In the genomic region with DNA sequence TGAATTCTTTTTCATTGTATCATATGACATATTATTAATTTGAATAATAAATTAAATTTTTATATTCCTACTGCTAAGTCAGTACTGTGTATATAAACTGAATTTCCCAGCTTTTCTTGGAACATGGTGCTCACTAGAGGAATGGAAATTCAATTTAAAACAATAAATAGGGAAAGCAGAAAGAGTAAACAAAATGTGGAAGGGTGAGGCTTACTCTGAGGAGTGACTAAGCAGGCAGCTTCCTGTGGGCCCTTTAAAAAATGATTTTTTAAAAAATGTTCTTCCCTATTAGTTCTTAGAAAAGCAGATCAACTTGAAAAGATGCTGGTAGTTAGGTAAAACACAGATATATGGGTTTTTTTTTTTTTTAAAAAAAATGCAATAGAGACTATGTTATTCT, we compare ENCODE assay signal across 16 cellular contexts. TPM values are rescaled to one million over a fixed set of nuclear protein-coding genes. Genes with fewer than 3 reads are reported as not detected.
DNase-seq lines count a peak whose midpoint lies in the region; ATAC-seq, FAIRE-seq and TF ChIP-seq lines count a peak whose summit lies in the region.
"Had no signal": no experiment of that assay in that cellular context is flagged by ENCODE, and none has a peak within 500 bp of the region (broad histone marks: within the 10 kb centered on the region; RNA-seq: fewer than 3 reads in every experiment).

No MANE protein-coding gene starts in this region.

- no peak overlapping the region for H3K27ac ChIP-seq in astrocyte (ENCODE audit: low read depth, low read length)
- no peak overlapping the region for H3K27ac ChIP-seq in keratinocyte (ENCODE audit: control insufficient read depth, insufficient read depth, low read length)

- no peak for DNase-seq in activated T-cell treated with anti-CD3 and anti-CD28 coated beads, Interleukin-2, amount 50 U/mL, for 24 hours
- DNase-seq in activated T-cell treated with anti-CD3 and anti-CD28 coated beads, Interleukin-2, amount 50 U/mL, for 72 hours, result no peak
- DNase-seq in LHCN-M2 (ENCODE audit: low read depth), result peak; percentile 29
- DNase-seq in astrocyte (ENCODE audit: low read depth), result no peak
- DNase-seq in keratinocyte (ENCODE audit: low read depth, low spot score), result no peak
- DNase-seq in NCI-H187 (lab: John Stamatoyannopoulos, UW), result no peak
- DNase-seq in effector memory CD8-positive, alpha-beta T cell, result no peak
- DNase-seq in posterior cingulate gyrus, result no peak
- DNase-seq: activated B cell treated with CpG ODN at 0.5 μM for 24 hours; activated T-cell treated with anti-CD3 and anti-CD28 coated beads, Interleukin-2, amount 50 U/mL, for 1 hour; H9; NCI-H1436; NCI-H446; spleen had no signal

- intact Hi-C loops in posterior cingulate gyrus (cut with DNase I), result no loop called here

- TF ChIP-seq CTCF in astrocyte (IDR thresholded peaks at IDR 0.05; ENCODE audit: insufficient read depth, low read depth, low read length) (no peak), keratinocyte (optimal IDR thresholded peaks at IDR 0.05 in 1 of 3, IDR thresholded peaks at IDR 0.05 in 1 of 3, conservative IDR thresholded peaks at IDR 0.05 in 1 of 3; ENCODE audit: extremely low read depth in 1 of 3, insufficient read depth in 2 of 3, low read length in 3 of 3) (no peak)

- H3K9ac ChIP-seq in astrocyte (ENCODE audit: low read length) (no peak overlapping the region), keratinocyte (ENCODE audit: control insufficient read depth, extremely low read depth, insufficient read depth, low read length) (no peak overlapping the region)
- H3K9ac ChIP-seq: parathyroid adenoma had no signal

- FAIRE-seq in astrocyte (lab: Jason Lieb, UNC), result no peak
- FAIRE-seq in keratinocyte (lab: Jason Lieb, UNC), result no peak

- H3K27me3 ChIP-seq in astrocyte (ENCODE audit: insufficient read depth, low read length) (no peaks in the 10 kb centered on the region), keratinocyte (ENCODE audit: control insufficient read depth, extremely low read depth, insufficient read depth, low read length) (no peaks in the 10 kb centered on the region)
- H3K27me3 ChIP-seq: spleen had no signal

- no peak for ATAC-seq in activated T-cell treated with anti-CD3 and anti-CD28 coated beads, Interleukin-2, amount 50 U/mL, for 72 hours (replicated peaks in 1 of 2)
- no peak for ATAC-seq in effector memory CD8-positive, alpha-beta T cell (replicated peaks)

- H3K9me3 ChIP-seq in astrocyte (ENCODE audit: insufficient read depth, low read depth, low read length) (no peaks in the 10 kb centered on the region), keratinocyte (ENCODE audit: control insufficient read depth, low read depth, low read length) (no peaks in the 10 kb centered on the region)
- H3K9me3 ChIP-seq: spleen had no signal

- H3K27ac Mint-ChIP-seq in activated T-cell treated with anti-CD3 and anti-CD28 coated beads, Interleukin-2, amount 50 U/mL, for 24 hours, result peak overlapping the region; percentile 60
- no peak overlapping the region for H3K27ac Mint-ChIP-seq in activated T-cell treated with anti-CD3 and anti-CD28 coated beads, Interleukin-2, amount 50 U/mL, for 72 hours
- peak overlapping the region; percentile 91 for H3K27ac Mint-ChIP-seq in astrocyte (ENCODE audit: unreplicated experiment)
- no peak overlapping the region for H3K27ac Mint-ChIP-seq in effector memory CD8-positive, alpha-beta T cell
- H3K27ac Mint-ChIP-seq: activated B cell treated with CpG ODN at 0.5 μM for 24 hours had no signal

- H3K4me2 ChIP-seq in astrocyte (ENCODE audit: low read length) (no peak overlapping the region), keratinocyte (ENCODE audit: control insufficient read depth, extremely low read depth, insufficient read depth, low read depth, low read length) (no peak overlapping the region)

- no peak overlapping the region for H3K4me3 ChIP-seq in astrocyte (ENCODE audit: insufficient read depth, low read depth, low read length)
- H3K4me3 ChIP-seq in keratinocyte (ENCODE audit: control insufficient read depth in 2 of 3, extremely low read depth in 1 of 3, insufficient read depth in 2 of 3, low read depth in 1 of 3, low read length in 3 of 3), result no peak overlapping the region
- H3K4me3 ChIP-seq: spleen had no signal

- H3K4me1 Mint-ChIP-seq in activated T-cell treated with anti-CD3 and anti-CD28 coated beads, Interleukin-2, amount 50 U/mL, for 24 hours (ENCODE audit: low read depth), result peaks cover 61% of the 10 kb centered on the region
- peaks cover 64% of the 10 kb centered on the region for H3K4me1 Mint-ChIP-seq in activated T-cell treated with anti-CD3 and anti-CD28 coated beads, Interleukin-2, amount 50 U/mL, for 72 hours (ENCODE audit: low read depth)
- H3K4me1 Mint-ChIP-seq in astrocyte (ENCODE audit: low read depth, unreplicated experiment), result peaks cover 8% of the 10 kb centered on the region
- H3K4me1 Mint-ChIP-seq in effector memory CD8-positive, alpha-beta T cell (ENCODE audit: low read depth in 2 of 2), result peaks cover 3 to 7% of the 10 kb centered on the region in 2 donors
- H3K4me1 Mint-ChIP-seq: H9 had no signal

- H3K4me1 ChIP-seq in astrocyte (ENCODE audit: insufficient read depth, low read length) (peaks cover 16% of the 10 kb centered on the region), keratinocyte (ENCODE audit: control insufficient read depth, extremely low read depth, insufficient read depth, low read length) (peaks cover 6% of the 10 kb centered on the region)
- H3K4me1 ChIP-seq: parathyroid adenoma had no signal

- dilution Hi-C loops in keratinocyte (cut with MboI; ENCODE audit: extremely low pct_ligation_motif_present, low sequenced_read_pairs), result no loop called here

- H3K4me3 Mint-ChIP-seq in activated T-cell treated with anti-CD3 and anti-CD28 coated beads, Interleukin-2, amount 50 U/mL, for 24 hours, result no peak overlapping the region
- H3K4me3 Mint-ChIP-seq in activated T-cell treated with anti-CD3 and anti-CD28 coated beads, Interleukin-2, amount 50 U/mL, for 72 hours, result peak overlapping the region in 1 of 2 donors; percentile 12
- H3K4me3 Mint-ChIP-seq in astrocyte (ENCODE audit: unreplicated experiment), result no peak overlapping the region
- no peak overlapping the region for H3K4me3 Mint-ChIP-seq in effector memory CD8-positive, alpha-beta T cell
- H3K4me3 Mint-ChIP-seq: activated B cell treated with CpG ODN at 0.5 μM for 24 hours, H9, IgD-negative memory B cell had no signal

- peaks cover 7% of the 10 kb centered on the region for H3K9me3 Mint-ChIP-seq in activated T-cell treated with anti-CD3 and anti-CD28 coated beads, Interleukin-2, amount 50 U/mL, for 24 hours
- H3K9me3 Mint-ChIP-seq in activated T-cell treated with anti-CD3 and anti-CD28 coated beads, Interleukin-2, amount 50 U/mL, for 72 hours, result peaks cover 4 to 8% of the 10 kb centered on the region in 2 donors
- H3K9me3 Mint-ChIP-seq in astrocyte (ENCODE audit: unreplicated experiment), result peaks cover 3% of the 10 kb centered on the region
- no peaks in the 10 kb centered on the region for H3K9me3 Mint-ChIP-seq in effector memory CD8-positive, alpha-beta T cell
- H3K9me3 Mint-ChIP-seq: activated B cell treated with CpG ODN at 0.5 μM for 24 hours, H9, IgD-negative memory B cell had no signal

- H4K20me1 ChIP-seq in astrocyte (ENCODE audit: insufficient read depth, low read length) (no peaks in the 10 kb centered on the region), keratinocyte (ENCODE audit: control insufficient read depth, extremely low read depth, insufficient read depth, low read length) (no peaks in the 10 kb centered on the region)

- no peaks in the 10 kb centered on the region for H3K9me1 ChIP-seq in keratinocyte (ENCODE audit: control insufficient read depth, extremely low read depth, insufficient read depth, low read length)

- H2AFZ ChIP-seq in astrocyte (ENCODE audit: low read depth, low read length), result no peak overlapping the region
- peak overlapping the region; percentile 43 for H2AFZ ChIP-seq in keratinocyte (ENCODE audit: control insufficient read depth, low read length)
- H2AFZ ChIP-seq: parathyroid adenoma had no signal

- no peaks in the 10 kb centered on the region for H3K36me3 ChIP-seq in astrocyte (ENCODE audit: insufficient read depth, low read length)
- no peaks in the 10 kb centered on the region for H3K36me3 ChIP-seq in keratinocyte (ENCODE audit: control insufficient read depth in 2 of 2, extremely low read depth in 1 of 2, insufficient read depth in 2 of 2, low read length in 2 of 2)
- H3K36me3 ChIP-seq: spleen had no signal

- H3K79me2 ChIP-seq in astrocyte (ENCODE audit: insufficient read depth, low read length), result no peaks in the 10 kb centered on the region
- H3K79me2 ChIP-seq in keratinocyte (ENCODE audit: control insufficient read depth, insufficient read depth, low read length), result no peaks in the 10 kb centered on the region
- H3K79me2 ChIP-seq: parathyroid adenoma had no signal

- H3K27me3 Mint-ChIP-seq in activated T-cell treated with anti-CD3 and anti-CD28 coated beads, Interleukin-2, amount 50 U/mL, for 24 hours, result no peaks in the 10 kb centered on the region
- H3K27me3 Mint-ChIP-seq in activated T-cell treated with anti-CD3 and anti-CD28 coated beads, Interleukin-2, amount 50 U/mL, for 72 hours (ENCODE audit: low read depth), result no peaks in the 10 kb centered on the region
- H3K27me3 Mint-ChIP-seq in astrocyte (ENCODE audit: low read depth, unreplicated experiment), result no peaks in the 10 kb centered on the region
- H3K27me3 Mint-ChIP-seq in effector memory CD8-positive, alpha-beta T cell, result no peaks in the 10 kb centered on the region
- H3K27me3 Mint-ChIP-seq: activated B cell treated with CpG ODN at 0.5 μM for 24 hours, IgD-negative memory B cell had no signal

- H3K36me3 Mint-ChIP-seq in activated T-cell treated with anti-CD3 and anti-CD28 coated beads, Interleukin-2, amount 50 U/mL, for 24 hours (ENCODE audit: low read depth), result no peaks in the 10 kb centered on the region
- H3K36me3 Mint-ChIP-seq in activated T-cell treated with anti-CD3 and anti-CD28 coated beads, Interleukin-2, amount 50 U/mL, for 72 hours (ENCODE audit: insufficient read depth in 2 of 2), result peaks cover 7 to 12% of the 10 kb centered on the region in 2 donors
- no peaks in the 10 kb centered on the region for H3K36me3 Mint-ChIP-seq in astrocyte (ENCODE audit: low read depth, unreplicated experiment)
- H3K36me3 Mint-ChIP-seq in effector memory CD8-positive, alpha-beta T cell (ENCODE audit: insufficient read depth), result no peaks in the 10 kb centered on the region

RNA-seq across cellular contexts. Expression of a gene that starts 49.5 kb away (rescaled TPM):
- 100 to 1,000 TPM; 135 to 157 TPM for total RNA-seq in activated T-cell treated with anti-CD3 and anti-CD28 coated beads, Interleukin-2, amount 50 U/mL, for 72 hours
- total RNA-seq in LHCN-M2 (2014; rRNA removed) (1.3 and 2.4 TPM in 2 replicates), astrocyte (10.6 and 14.4 TPM in 2 replicates)
- 8.3 TPM for polyA plus RNA-seq in LHCN-M2 (2012)
- 2.0 to 10.7 TPM (median 3.1 TPM) in 3 replicates for polyA plus RNA-seq in keratinocyte
- 0.19 TPM for polyA plus RNA-seq in keratinocyte (2011; ENCODE audit: low read depth)
- 2.4 and 3.7 TPM in 2 replicates for polyA plus RNA-seq in keratinocyte (2011; cell fraction: cytosol; rRNA removed)
- polyA plus RNA-seq in keratinocyte (2011; cell fraction: nucleus; rRNA removed), result 4.5 and 5.6 TPM in 2 replicates
- 0.30 and 6.2 TPM in 2 replicates for polyA plus RNA-seq in keratinocyte (2012; ENCODE audit: low replicate concordance)
- polyA minus RNA-seq in keratinocyte, result 3.4 to 16.0 TPM (median 4.8 TPM) in 3 replicates
- polyA minus RNA-seq in keratinocyte (2011; cell fraction: cytosol; rRNA and poly(A)+ RNA removed), result 4.4 TPM
- 3.1 and 5.7 TPM in 2 replicates for polyA minus RNA-seq in keratinocyte (2011; cell fraction: nucleus; rRNA and poly(A)+ RNA removed)

Comparison
In these comparisons a context has a peak if more than half of its experiments do, and no peak if none do; other contexts are left out.
1. H3K27ac Mint-ChIP-seq: peak in activated T-cell treated with anti-CD3 and anti-CD28 coated beads, Interleukin-2, amount 50 U/mL, for 24 hours (single experiment) and astrocyte (single experiment); none in activated T-cell treated with anti-CD3 and anti-CD28 coated beads, Interleukin-2, amount 50 U/mL, for 72 hours (single experiment) and effector memory CD8-positive, alpha-beta T cell (0 of 2).